In genomic region chr1:246907472-246907871, GRCh38 we compare ENCODE assay signal across 8 cellular contexts.
DNase-seq lines count a peak whose midpoint lies in the region; ATAC-seq, FAIRE-seq and TF ChIP-seq lines count a peak whose summit lies in the region.

No MANE protein-coding gene starts in this region.

- H3K9me2 ChIP-seq in MM.1S (replicated peaks; ENCODE audit: insufficient read depth, low read length) = no peaks in the 10 kb centered on the region

- no peak overlapping the region for H3K4me2 ChIP-seq in MM.1S (ENCODE audit: low read depth, low read length)

- H3K9me3 ChIP-seq in MM.1S (replicated peaks; ENCODE audit: insufficient read depth, low read length) = no peaks in the 10 kb centered on the region

- FAIRE-seq in A204.1 (lab: Jason Lieb, UNC) = peak; percentile 93

- H3K4me3 ChIP-seq in MM.1S (ENCODE audit: low read length) = no peak overlapping the region

- no peak overlapping the region for H2AFZ ChIP-seq in MM.1S (ENCODE audit: low read length)

- H3K79me2 ChIP-seq in MM.1S (ENCODE audit: low read length) = peaks cover 53% of the 10 kb centered on the region

- H3F3A ChIP-seq in MM.1S (ENCODE audit: insufficient read depth, low read length) = no peaks in the 10 kb centered on the region

- TF ChIP-seq CTCF in MM.1S (IDR thresholded peaks at IDR 0.05; ENCODE audit: low read length) = peak; percentile 51

- H3K4me1 ChIP-seq in MM.1S (ENCODE audit: low read length) = no peaks in the 10 kb centered on the region

- ATAC-seq in HG03135 (IDR thresholded peaks at IDR 0.05; ENCODE audit: unreplicated experiment) = no peak

- peak; percentile 21 for DNase-seq in GM03348 (ENCODE audit: low spot score)
- DNase-seq in MM.1S = peak; percentile 59
- peak; percentile 76 for DNase-seq in amniotic epithelial cell (ENCODE audit: low read depth)
- peak; percentile 53 for DNase-seq in iris pigment epithelial cell (ENCODE audit: low read depth)
- no peak for DNase-seq in OCI-M2 (lab: John Stamatoyannopoulos, UW; ENCODE audit: unreplicated experiment)
- no peak for DNase-seq in NCI-H1105 (lab: John Stamatoyannopoulos, UW)

- peaks cover 20% of the 10 kb centered on the region for H3K36me3 ChIP-seq in MM.1S (replicated peaks; ENCODE audit: insufficient read depth, low read length)

- H3K27ac ChIP-seq in MM.1S (ENCODE audit: low read length) = no peak overlapping the region

- H3K27me3 ChIP-seq in MM.1S (replicated peaks; ENCODE audit: insufficient read depth, low read length) = no peaks in the 10 kb centered on the region

- no peaks in the 10 kb centered on the region for H4K20me1 ChIP-seq in MM.1S (ENCODE audit: insufficient read depth, low read length)

- no peak overlapping the region for H3K9ac ChIP-seq in MM.1S (ENCODE audit: low read length)

Comparison
In these comparisons a context has a peak if more than half of its experiments do, and no peak if none do; other contexts are left out.
1. DNase-seq: peak in GM03348 (single experiment), MM.1S (single experiment), amniotic epithelial cell (single experiment) and iris pigment epithelial cell (single experiment); none in OCI-M2 (single experiment) and NCI-H1105 (single experiment).